18 cellular contexts compared by ENCODE assay signal in the genomic region with DNA sequence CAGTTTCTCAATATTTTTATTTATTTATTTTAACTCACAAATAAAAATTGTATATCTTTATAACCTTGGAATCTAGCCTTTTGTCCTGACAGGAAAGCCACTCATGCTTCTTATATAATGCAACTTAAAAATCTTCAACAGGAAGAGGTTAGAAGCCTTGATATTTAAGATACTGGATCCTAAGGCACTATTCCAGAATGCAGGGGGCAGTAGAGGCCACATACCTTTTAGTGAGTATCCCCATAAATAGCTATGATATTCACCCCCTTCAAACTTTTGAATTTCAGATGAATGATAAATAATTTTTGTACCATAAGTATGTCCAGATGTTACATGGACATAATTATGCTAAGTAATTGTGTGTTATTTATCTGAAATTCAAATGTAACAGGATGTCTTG.
DNase-seq lines count a peak whose midpoint lies in the region; ATAC-seq, FAIRE-seq and TF ChIP-seq lines count a peak whose summit lies in the region.
"Had no signal": no experiment of that assay in that cellular context is flagged by ENCODE, and none has a peak within 500 bp of the region (broad histone marks: within the 10 kb centered on the region; RNA-seq: fewer than 3 reads in every experiment).

No MANE protein-coding gene starts in this region.

- RAD21 ChIA-PET in HCT116 (lab: Charles Lee; ENCODE audit: low non-redundant PET in 1 of 2, low total read pairs in 2 of 2, uncharacterized antibody in 2 of 2, unreplicated experiment in 2 of 2), result no interaction called here

- CTCF ChIA-PET in HCT116 (lab: Charles Lee), result interaction anchor here (1.0 to 2.0 kb wide), 5 partner anchors 10 to 27 kb away, joined by 3 to 6 read pairs (median 5); no protein-coding TSS in a partner anchor

- H2AFZ ChIP-seq in HCT116 (ENCODE audit: low read depth, low read length, poor library complexity, severe bottlenecking), result no peak overlapping the region
- H2AFZ ChIP-seq in hepatocyte, result no peak overlapping the region

- H4K20me1 ChIP-seq in HCT116 (ENCODE audit: insufficient read depth), result no peaks in the 10 kb centered on the region
- H4K20me1 ChIP-seq in hepatocyte (ENCODE audit: insufficient read depth, poor library complexity, severe bottlenecking), result no peaks in the 10 kb centered on the region

- no peak overlapping the region for H3K9ac ChIP-seq in HCT116 (ENCODE audit: low read length)

- H3K27ac ChIP-seq in C4-2B (no peak overlapping the region), HCT116 (ENCODE audit: low read depth, low read length) (no peak overlapping the region), hepatocyte (no peak overlapping the region)
- H3K27ac ChIP-seq: skin epidermis had no signal

- no peaks in the 10 kb centered on the region for H3K9me3 ChIP-seq in HCT116 (ENCODE audit: control insufficient read depth in 1 of 2, insufficient read depth in 1 of 2, low read depth in 1 of 2, low read length in 2 of 2)
- no peaks in the 10 kb centered on the region for H3K9me3 ChIP-seq in hepatocyte (ENCODE audit: low read depth)

- TF ChIP-seq RAD21 in HCT116 (IDR thresholded peaks at IDR 0.05; ENCODE audit: low read depth), result 0 out of 2 replicates have a peak, but pooled peaks have one; percentile 12

- intact Hi-C loops in HCT116 (cut with micrococcal nuclease), result no loop called here

- no peak overlapping the region for H3K4me2 ChIP-seq in HCT116 (ENCODE audit: low read length)
- H3K4me2 ChIP-seq in hepatocyte, result no peak overlapping the region

- ATAC-seq in HCT116 (peak; percentile 52; the same call in 1 of the 2 replicates), SK-N-SH treated with all-trans-retinoic acid at 6 μM for 48 hours (peak; percentile 68)
- ATAC-seq: activated CD4-positive, CD25-positive, alpha-beta regulatory T cell treated with anti-CD3 and anti-CD28 coated beads, Interleukin-2, amount 50 U/mL, for 24 hours; activated naive CD8-positive, alpha-beta T cell treated with anti-CD3 and anti-CD28 coated beads, Interleukin-2, amount 50 U/mL, for 24 hours; activated T-helper 17 cell treated with anti-CD3 and anti-CD28 coated beads, Interleukin-2, amount 50 U/mL, for 72 hours; naive thymus-derived CD4-positive, alpha-beta T cell had no signal

- no TSS peak for BruUV-seq in HCT116 (replicated peaks; lab: Mats Ljungman, UMichigan)

- no peak for TF ChIP-seq POLR2A in HCT116 (IDR thresholded peaks at IDR 0.05; ENCODE audit: borderline replicate concordance, extremely low read depth, insufficient read depth, insufficient read length)
- TF ChIP-seq POLR2A in GM12892 (IDR thresholded peaks at IDR 0.05; ENCODE audit: low read depth, low read length), result no peak

- H3K4me1 ChIP-seq in HCT116 (ENCODE audit: control insufficient read depth in 1 of 2, insufficient read depth in 2 of 2, low read length in 2 of 2) (no peaks in the 10 kb centered on the region), hepatocyte (ENCODE audit: insufficient read depth) (no peaks in the 10 kb centered on the region)

- H3K79me2 ChIP-seq in HCT116 (ENCODE audit: insufficient read depth, low read length) (no peaks in the 10 kb centered on the region), hepatocyte (no peaks in the 10 kb centered on the region)

- POLR2A ChIA-PET in HCT116 (lab: Charles Lee), result no interaction called here

- H3K27me3 ChIP-seq in HCT116 (ENCODE audit: insufficient read depth, low read length) (no peaks in the 10 kb centered on the region), hepatocyte (no peaks in the 10 kb centered on the region)

- H3K4me3 ChIP-seq in HCT116 (replicated peaks in 1 of 2; ENCODE audit: low read depth in 1 of 2, low read length in 2 of 2) (no peak overlapping the region), hepatocyte (no peak overlapping the region)
- H3K4me3 ChIP-seq: lung, skin epidermis had no signal

- no peak for FAIRE-seq in GM12892 (lab: Jason Lieb, UNC)

- H3K9me2 ChIP-seq in HCT116 (ENCODE audit: insufficient read depth) (no peaks in the 10 kb centered on the region), hepatocyte (replicated peaks; ENCODE audit: insufficient read depth) (no peaks in the 10 kb centered on the region)

- DNase-seq in HCT116 (ENCODE audit: low read depth, low spot score), result no peak
- DNase-seq in iPS-NIHi7 (ENCODE audit: extremely low spot score), result peak; percentile 14
- DNase-seq in GM12892 (ENCODE audit: insufficient read length), result no peak
- DNase-seq in hepatocyte (ENCODE audit: low spot score), result no peak
- DNase-seq in middle frontal gyrus (ENCODE audit: extremely low spot score, low spot score), result no peak
- no peak for DNase-seq in T-helper 9 cell
- DNase-seq: activated naive CD8-positive, alpha-beta T cell treated with anti-CD3 and anti-CD28 coated beads, Interleukin-2, amount 50 U/mL, for 24 hours; head of caudate nucleus; naive thymus-derived CD4-positive, alpha-beta T cell; NCI-H226; SHP77; stimulated activated CD4-positive, alpha-beta T cell treated with anti-CD3 and anti-CD28 coated beads, Interleukin-4, amount 100 ng/mL, for 1 hour had no signal

- TF ChIP-seq CTCF in C4-2B (conservative IDR thresholded peaks at IDR 0.05), result peak; percentile 27
- peak in 2 of 3 experiments; percentile 52; a peak in 4 of 6 replicates for TF ChIP-seq CTCF in HCT116 (IDR thresholded peaks at IDR 0.05 in 2 of 3, conservative IDR thresholded peaks at IDR 0.05 in 1 of 3; ENCODE audit: borderline replicate concordance in 1 of 3, insufficient read depth in 1 of 3, low read depth in 2 of 3, low read length in 2 of 3)
- no peak for TF ChIP-seq CTCF in hepatocyte (IDR thresholded peaks at IDR 0.05; ENCODE audit: poor library complexity)

- H3K36me3 ChIP-seq in HCT116 (ENCODE audit: control insufficient read depth in 1 of 2, insufficient read depth in 2 of 2, low read length in 2 of 2) (no peaks in the 10 kb centered on the region), hepatocyte (replicated peaks; ENCODE audit: insufficient read depth, low read depth) (no peaks in the 10 kb centered on the region)

TF ChIP-seq in HCT116, 20 proteins besides CTCF, POLR2A, EP300 and RAD21 (continues in another document):
- TF ChIP-seq SP1 (IDR thresholded peaks at IDR 0.05; ENCODE audit: low read depth), result no peak
- TF ChIP-seq, protein P1, sequence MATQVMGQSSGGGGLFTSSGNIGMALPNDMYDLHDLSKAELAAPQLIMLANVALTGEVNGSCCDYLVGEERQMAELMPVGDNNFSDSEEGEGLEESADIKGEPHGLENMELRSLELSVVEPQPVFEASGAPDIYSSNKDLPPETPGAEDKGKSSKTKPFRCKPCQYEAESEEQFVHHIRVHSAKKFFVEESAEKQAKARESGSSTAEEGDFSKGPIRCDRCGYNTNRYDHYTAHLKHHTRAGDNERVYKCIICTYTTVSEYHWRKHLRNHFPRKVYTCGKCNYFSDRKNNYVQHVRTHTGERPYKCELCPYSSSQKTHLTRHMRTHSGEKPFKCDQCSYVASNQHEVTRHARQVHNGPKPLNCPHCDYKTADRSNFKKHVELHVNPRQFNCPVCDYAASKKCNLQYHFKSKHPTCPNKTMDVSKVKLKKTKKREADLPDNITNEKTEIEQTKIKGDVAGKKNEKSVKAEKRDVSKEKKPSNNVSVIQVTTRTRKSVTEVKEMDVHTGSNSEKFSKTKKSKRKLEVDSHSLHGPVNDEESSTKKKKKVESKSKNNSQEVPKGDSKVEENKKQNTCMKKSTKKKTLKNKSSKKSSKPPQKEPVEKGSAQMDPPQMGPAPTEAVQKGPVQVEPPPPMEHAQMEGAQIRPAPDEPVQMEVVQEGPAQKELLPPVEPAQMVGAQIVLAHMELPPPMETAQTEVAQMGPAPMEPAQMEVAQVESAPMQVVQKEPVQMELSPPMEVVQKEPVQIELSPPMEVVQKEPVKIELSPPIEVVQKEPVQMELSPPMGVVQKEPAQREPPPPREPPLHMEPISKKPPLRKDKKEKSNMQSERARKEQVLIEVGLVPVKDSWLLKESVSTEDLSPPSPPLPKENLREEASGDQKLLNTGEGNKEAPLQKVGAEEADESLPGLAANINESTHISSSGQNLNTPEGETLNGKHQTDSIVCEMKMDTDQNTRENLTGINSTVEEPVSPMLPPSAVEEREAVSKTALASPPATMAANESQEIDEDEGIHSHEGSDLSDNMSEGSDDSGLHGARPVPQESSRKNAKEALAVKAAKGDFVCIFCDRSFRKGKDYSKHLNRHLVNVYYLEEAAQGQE (IDR thresholded peaks at IDR 0.05; ENCODE audit: low read depth), result no peak
- TF ChIP-seq ELF1 (IDR thresholded peaks at IDR 0.05; ENCODE audit: borderline replicate concordance, low read depth), result no peak
- TF ChIP-seq CEBPB (IDR thresholded peaks at IDR 0.05; ENCODE audit: low read depth), result no peak
- no peak for TF ChIP-seq EGR1 (IDR thresholded peaks at IDR 0.05; ENCODE audit: low read depth)
- TF ChIP-seq POLR2AphosphoS5 (IDR thresholded peaks at IDR 0.05; ENCODE audit: low read depth, low read length), result no peak

TF ChIP-seq in SK-N-SH treated with all-trans-retinoic acid at 6 μM for 48 hours, 23 proteins besides CTCF, POLR2A, EP300 and RAD21:
- TF ChIP-seq ARNTL (CRISPR knock-in tag; IDR thresholded peaks at IDR 0.05; ENCODE audit: borderline replicate concordance, low read depth) (no peak), PPARA (CRISPR knock-in tag; IDR thresholded peaks at IDR 0.05; ENCODE audit: borderline replicate concordance) (no peak), ZNF565 (CRISPR knock-in tag; conservative IDR thresholded peaks at IDR 0.05; ENCODE audit: low read depth) (no peak), ESRRG (CRISPR knock-in tag; IDR thresholded peaks at IDR 0.05) (no peak), GLIS3 (CRISPR knock-in tag; IDR thresholded peaks at IDR 0.05) (no peak), ZNF70 (CRISPR knock-in tag; IDR thresholded peaks at IDR 0.05) (no peak), TCF4 (CRISPR knock-in tag; IDR thresholded peaks at IDR 0.05; ENCODE audit: borderline replicate concordance) (no peak), SNAI2 (CRISPR knock-in tag; IDR thresholded peaks at IDR 0.05) (no peak), OSR1 (CRISPR knock-in tag; IDR thresholded peaks at IDR 0.05) (no peak)
- TF ChIP-seq, protein P2, sequence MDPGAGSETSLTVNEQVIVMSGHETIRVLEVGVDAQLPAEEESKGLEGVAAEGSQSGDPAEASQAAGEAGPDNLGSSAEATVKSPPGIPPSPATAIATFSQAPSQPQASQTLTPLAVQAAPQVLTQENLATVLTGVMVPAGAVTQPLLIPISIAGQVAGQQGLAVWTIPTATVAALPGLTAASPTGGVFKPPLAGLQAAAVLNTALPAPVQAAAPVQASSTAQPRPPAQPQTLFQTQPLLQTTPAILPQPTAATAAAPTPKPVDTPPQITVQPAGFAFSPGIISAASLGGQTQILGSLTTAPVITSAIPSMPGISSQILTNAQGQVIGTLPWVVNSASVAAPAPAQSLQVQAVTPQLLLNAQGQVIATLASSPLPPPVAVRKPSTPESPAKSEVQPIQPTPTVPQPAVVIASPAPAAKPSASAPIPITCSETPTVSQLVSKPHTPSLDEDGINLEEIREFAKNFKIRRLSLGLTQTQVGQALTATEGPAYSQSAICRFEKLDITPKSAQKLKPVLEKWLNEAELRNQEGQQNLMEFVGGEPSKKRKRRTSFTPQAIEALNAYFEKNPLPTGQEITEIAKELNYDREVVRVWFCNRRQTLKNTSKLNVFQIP (CRISPR knock-in tag; IDR thresholded peaks at IDR 0.05; ENCODE audit: borderline replicate concordance, low read depth), result no peak
